In the genomic region with DNA sequence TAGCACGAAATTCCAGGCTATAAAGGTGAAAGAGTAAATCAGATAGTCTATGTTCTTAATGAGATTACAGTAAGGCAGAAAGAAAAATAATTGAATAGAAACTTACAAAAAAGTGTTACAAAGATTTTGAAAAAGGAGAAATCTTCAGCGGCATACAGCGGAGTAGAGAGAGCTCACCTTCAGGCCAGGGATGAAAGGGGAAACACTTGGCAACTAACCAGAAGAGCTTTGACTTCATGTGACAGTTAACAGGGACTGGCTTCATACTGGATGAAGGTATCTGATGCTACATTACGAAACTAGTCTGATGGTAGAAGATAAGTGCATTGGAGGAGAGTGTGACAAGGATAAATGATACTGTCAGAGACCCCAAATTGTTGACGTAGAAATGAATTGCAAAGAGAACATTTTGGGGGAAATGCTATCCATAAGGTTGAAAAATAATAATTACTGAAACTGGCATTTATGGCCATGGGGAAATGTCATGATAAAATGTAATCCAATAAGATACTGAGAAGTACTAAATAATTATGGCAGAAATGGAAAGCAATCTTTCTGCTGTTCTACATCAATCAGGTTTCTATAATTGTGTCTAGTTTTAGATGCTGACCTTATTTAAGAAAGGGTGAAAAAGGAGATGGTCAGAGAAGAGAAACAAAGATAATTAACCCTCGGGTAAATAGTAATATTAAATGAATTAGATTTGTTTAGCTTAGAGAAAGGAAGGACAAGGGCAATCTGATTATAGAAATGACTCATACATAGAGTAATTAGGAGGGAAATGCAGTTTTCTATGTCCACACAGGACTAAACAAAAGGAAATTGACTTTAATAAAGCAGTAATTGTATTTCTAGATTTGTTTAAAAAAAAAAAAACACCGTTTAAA, we compare ENCODE assay signal across 22 cellular contexts.
DNase-seq lines count a peak whose midpoint lies in the region; ATAC-seq, FAIRE-seq and TF ChIP-seq lines count a peak whose summit lies in the region.
"Had no signal": no experiment of that assay in that cellular context is flagged by ENCODE, and none has a peak within 500 bp of the region (broad histone marks: within the 10 kb centered on the region; RNA-seq: fewer than 3 reads in every experiment).

No MANE protein-coding gene starts in this region.

- no peak overlapping the region for H3K4me2 ChIP-seq in H1 (ENCODE audit: insufficient read depth in 1 of 2, low read depth in 2 of 2, low read length in 2 of 2)
- H3K4me2 ChIP-seq: KMS-11 had no signal

- POLR2A ChIA-PET in H1 (lab: Charles Lee; ENCODE audit: partially characterized antibody): interaction anchor here (0.5 kb wide), 1 partner anchor 105 kb away, joined by 3 read pairs; no protein-coding TSS in a partner anchor

- H3K4me1 ChIP-seq in BE2C (peaks cover 9% of the 10 kb centered on the region), H1 (replicated peaks in 1 of 4; ENCODE audit: control insufficient read depth in 3 of 4, insufficient read depth in 4 of 4, low read length in 3 of 4) (no peaks in the 10 kb centered on the region)

- H3K36me3 ChIP-seq in BE2C (no peaks in the 10 kb centered on the region), H1 (ENCODE audit: control insufficient read depth in 2 of 4, insufficient read depth in 4 of 4, low read length in 3 of 4) (no peaks in the 10 kb centered on the region)

- H4K91ac ChIP-seq in H1 (replicated peaks; ENCODE audit: insufficient read length, low read length): no peak overlapping the region

- H3K27ac ChIP-seq in H1 (ENCODE audit: low read depth, low read length) (no peak overlapping the region), coronary artery (no peak overlapping the region)
- H3K27ac ChIP-seq: KMS-11 had no signal

- no peaks in the 10 kb centered on the region for H4K20me1 ChIP-seq in H1 (replicated peaks in 1 of 2; ENCODE audit: control insufficient read depth in 1 of 2, insufficient read depth in 2 of 2, low read length in 2 of 2)

- H3K56ac ChIP-seq in H1 (replicated peaks; ENCODE audit: insufficient read length, low read depth, low read length): no peak overlapping the region

- no peak overlapping the region for H3K9ac ChIP-seq in H1 (replicated peaks in 1 of 4; ENCODE audit: extremely low read depth in 1 of 4, low read depth in 3 of 4, low read length in 3 of 4)
- H3K9ac ChIP-seq: KMS-11 had no signal

- no peaks in the 10 kb centered on the region for H3K27me3 Mint-ChIP-seq in activated T-cell treated with anti-CD3 and anti-CD28 coated beads, Interleukin-2, amount 50 U/mL, for 24 hours
- H3K27me3 Mint-ChIP-seq: B cell had no signal

- no peak for TF ChIP-seq CTCF in BE2C (IDR thresholded peaks at IDR 0.05; ENCODE audit: low read depth, low read length)
- no peak for TF ChIP-seq CTCF in H1 (IDR thresholded peaks at IDR 0.05; ENCODE audit: control extremely low read depth in 1 of 3, insufficient read depth in 1 of 3, low read depth in 1 of 3, low read length in 3 of 3)
- no peak for TF ChIP-seq CTCF in coronary artery (IDR thresholded peaks at IDR 0.05)

- no peak overlapping the region for H3K27ac Mint-ChIP-seq in activated T-cell treated with anti-CD3 and anti-CD28 coated beads, Interleukin-2, amount 50 U/mL, for 24 hours
- H3K27ac Mint-ChIP-seq: B cell, H9, HFFc6 had no signal

- no peak overlapping the region for H3K23ac ChIP-seq in H1 (ENCODE audit: insufficient read length)

- CTCF ChIA-PET in H1 (lab: Charles Lee; ENCODE audit: partially characterized antibody): no interaction called here

- H3K9me3 ChIP-seq in BE2C (no peaks in the 10 kb centered on the region; the same call in 1 of the 2 replicates), H1 (ENCODE audit: insufficient read depth in 2 of 2, low read depth in 1 of 2, low read length in 1 of 2) (no peaks in the 10 kb centered on the region)

- no peaks in the 10 kb centered on the region for H3K4me1 Mint-ChIP-seq in activated T-cell treated with anti-CD3 and anti-CD28 coated beads, Interleukin-2, amount 50 U/mL, for 24 hours (ENCODE audit: low read depth)
- H3K4me1 Mint-ChIP-seq: B cell had no signal

- no peak overlapping the region for H4K5ac ChIP-seq in H1 (ENCODE audit: insufficient read length, low read depth, low read length)

- no peak for TF ChIP-seq EP300 in H1 (IDR thresholded peaks at IDR 0.05; ENCODE audit: borderline replicate concordance in 1 of 2, low read depth in 2 of 2, low read length in 2 of 2)

- no peak for TF ChIP-seq RAD21 in H1 (IDR thresholded peaks at IDR 0.05 in 1 of 2, conservative IDR thresholded peaks at IDR 0.05 in 1 of 2; ENCODE audit: low read depth in 2 of 2, low read length in 2 of 2)

- no peaks in the 10 kb centered on the region for H3K27me3 ChIP-seq in BE2C
- no peaks in the 10 kb centered on the region for H3K27me3 ChIP-seq in H1 (replicated peaks in 1 of 4; ENCODE audit: control insufficient read depth in 3 of 4, extremely low read depth in 1 of 4, insufficient read depth in 3 of 4, low read length in 3 of 4)

- H2BK20ac ChIP-seq in H1 (ENCODE audit: low read length): no peak overlapping the region

- FAIRE-seq in H1 (lab: Jason Lieb, UNC): no peak
- FAIRE-seq: GM12878 had no signal

- peaks cover 2% of the 10 kb centered on the region for H3K9me3 Mint-ChIP-seq in activated T-cell treated with anti-CD3 and anti-CD28 coated beads, Interleukin-2, amount 50 U/mL, for 24 hours
- H3K9me3 Mint-ChIP-seq: HFFc6 had no signal

- no peak overlapping the region for H4K8ac ChIP-seq in H1 (ENCODE audit: extremely low read depth, insufficient read depth, low read length)

- H3K79me1 ChIP-seq in H1 (ENCODE audit: low read depth, low read length): no peaks in the 10 kb centered on the region

- H3K4me3 ChIP-seq in BE2C (ENCODE audit: low read depth, low read length) (no peak overlapping the region), H1 (ENCODE audit: extremely low read depth in 1 of 4, insufficient read depth in 2 of 4, low read depth in 3 of 4, low read length in 4 of 4) (no peak overlapping the region), coronary artery (no peak overlapping the region)
- H3K4me3 ChIP-seq: GM12878 had no signal

- no peak overlapping the region for H2BK12ac ChIP-seq in H1 (ENCODE audit: low read depth, low read length)

- no peak overlapping the region for H2BK15ac ChIP-seq in H1 (ENCODE audit: low read length)

- peak overlapping the region; percentile 83 for H2AFZ ChIP-seq in H1 (ENCODE audit: low read length)

- no peak overlapping the region for H3K4ac ChIP-seq in H1 (replicated peaks; ENCODE audit: insufficient read length, low read depth, low read length)

- WGBS in H1 (ENCODE audit: extremely low coverage in 1 of 2, insufficient coverage in 1 of 2, insufficient read length in 1 of 2, insufficient replicate concordance in 2 of 2, low coverage in 1 of 2, low lambda C conversion rate in 2 of 2, missing lambda C conversion rate in 1 of 2), 2 experiments: 92% methylated on average over 7 of the region's 7 CpGs; no CpG with 5 or more reads in 1 of the 2 experiments

- H2BK5ac ChIP-seq in H1 (ENCODE audit: low read depth, low read length): no peak overlapping the region

- H3K23me2 ChIP-seq in H1 (ENCODE audit: low read depth, low read length): no peaks in the 10 kb centered on the region

- H2BK120ac ChIP-seq in H1 (replicated peaks; ENCODE audit: low read depth, low read length): no peak overlapping the region

- ATAC-seq in GM21723 (IDR thresholded peaks at IDR 0.05; ENCODE audit: unreplicated experiment): no peak
- ATAC-seq in HG02870 (IDR thresholded peaks at IDR 0.05; ENCODE audit: unreplicated experiment): no peak
- ATAC-seq: GM12878 had no signal

- H3K14ac ChIP-seq in H1 (ENCODE audit: insufficient read length): no peak overlapping the region

- H3K36me3 Mint-ChIP-seq in activated T-cell treated with anti-CD3 and anti-CD28 coated beads, Interleukin-2, amount 50 U/mL, for 24 hours (ENCODE audit: low read depth): no peaks in the 10 kb centered on the region

- H3K18ac ChIP-seq in H1 (ENCODE audit: extremely low read depth, low read length): no peak overlapping the region

- H3K79me2 ChIP-seq in H1 (ENCODE audit: control insufficient read depth in 1 of 2, insufficient read depth in 2 of 2, low read length in 2 of 2): no peaks in the 10 kb centered on the region

- no peak for TF ChIP-seq POLR2A in H1 (IDR thresholded peaks at IDR 0.05; ENCODE audit: control extremely low read depth in 1 of 2, low read depth in 2 of 2, low read length in 2 of 2)

- no peak overlapping the region for H2AK5ac ChIP-seq in H1 (ENCODE audit: low read depth, low read length)

- DNase-seq in BE2C (peak; percentile 57), NCI-H146 (lab: John Stamatoyannopoulos, UW) (peak; percentile 52), H1 (ENCODE audit: low read depth in 1 of 2, low spot score in 2 of 2) (no peak), coronary artery (ENCODE audit: low spot score) (no peak)
- DNase-seq in activated T-cell treated with anti-CD3 and anti-CD28 coated beads, Interleukin-2, amount 50 U/mL, for 24 hours: no peak
- DNase-seq: 8988T, DMS79, H9, HFFc6, IMR-90, MV-4-11, NCI-H1930, NCI-H510A, RPMI8226, SHP77, T-helper 1 cell had no signal

- H3K4me3 Mint-ChIP-seq in activated T-cell treated with anti-CD3 and anti-CD28 coated beads, Interleukin-2, amount 50 U/mL, for 24 hours: no peak overlapping the region
- H3K4me3 Mint-ChIP-seq: B cell, H9, HFFc6 had no signal

TF ChIP-seq in PFSK-1, 5 proteins besides CTCF, POLR2A, EP300 and RAD21:
- TF ChIP-seq FOXP2 (optimal IDR thresholded peaks at IDR 0.05; ENCODE audit: borderline replicate concordance, extremely low read depth, extremely low read length, insufficient read depth) (no peak), TAF1 (IDR thresholded peaks at IDR 0.05; ENCODE audit: borderline replicate concordance, insufficient read depth, low read length) (peak; percentile 69; the same call in 1 of the 2 replicates), POLR2AphosphoS5 (IDR thresholded peaks at IDR 0.05; ENCODE audit: low read depth, low read length) (peak; percentile 77)

TF ChIP-seq in H1, 55 proteins besides CTCF, POLR2A, EP300 and RAD21 (continues in another document):
- no peak for TF ChIP-seq TAF1 (IDR thresholded peaks at IDR 0.05; ENCODE audit: low read depth, low read length)
- TF ChIP-seq ZNF274 (IDR thresholded peaks at IDR 0.05; ENCODE audit: borderline replicate concordance, extremely low read depth, low read length): no peak
- no peak for TF ChIP-seq TCF12 (IDR thresholded peaks at IDR 0.05; ENCODE audit: low read depth, low read length)
- TF ChIP-seq, protein P1, sequence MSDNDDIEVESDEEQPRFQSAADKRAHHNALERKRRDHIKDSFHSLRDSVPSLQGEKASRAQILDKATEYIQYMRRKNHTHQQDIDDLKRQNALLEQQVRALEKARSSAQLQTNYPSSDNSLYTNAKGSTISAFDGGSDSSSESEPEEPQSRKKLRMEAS (IDR thresholded peaks at IDR 0.05): no peak
- TF ChIP-seq POU5F1 (IDR thresholded peaks at IDR 0.05; ENCODE audit: low read depth, low read length): no peak
- no peak for TF ChIP-seq CREB1 (IDR thresholded peaks at IDR 0.05)

Comparison
In these comparisons a context has a peak if more than half of its experiments do, and no peak if none do; other contexts are left out.
1. DNase-seq: peak in BE2C (single experiment) and NCI-H146 (single experiment); none in H1 (0 of 2), coronary artery (single experiment) and activated T-cell treated with anti-CD3 and anti-CD28 coated beads, Interleukin-2, amount 50 U/mL, for 24 hours (single experiment).